21 cellular contexts compared by ENCODE assay signal in the genomic region with DNA sequence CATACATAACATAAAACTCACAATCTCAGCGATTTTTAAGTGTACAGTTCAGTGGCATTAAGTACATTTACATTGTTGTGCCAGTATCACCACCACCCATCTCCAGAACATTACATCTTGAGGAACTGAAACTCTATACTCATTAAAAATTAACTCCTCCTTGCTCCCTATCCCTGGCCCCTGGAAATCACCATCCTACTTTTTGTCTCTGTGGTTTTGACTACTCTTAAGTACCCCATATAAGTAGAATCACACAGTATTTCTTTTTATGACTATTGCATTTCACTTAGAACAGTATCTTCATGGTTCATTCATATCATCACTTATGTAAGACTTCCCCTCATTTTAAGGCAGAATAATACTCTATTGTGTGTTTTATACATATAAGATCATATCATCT.
DNase-seq lines count a peak whose midpoint lies in the region; ATAC-seq, FAIRE-seq and TF ChIP-seq lines count a peak whose summit lies in the region.
"Had no signal": no experiment of that assay in that cellular context is flagged by ENCODE, and none has a peak within 500 bp of the region (broad histone marks: within the 10 kb centered on the region; RNA-seq: fewer than 3 reads in every experiment).

No MANE protein-coding gene starts in this region.

- DNase-seq in glomerular visceral epithelial cell (ENCODE audit: extremely low spot score), result no peak
- no peak for DNase-seq in H54 (ENCODE audit: insufficient read length, low spot score)
- no peak for DNase-seq in erythroblast (lab: John Stamatoyannopoulos, UW)
- DNase-seq: activated CD4-positive, alpha-beta T cell treated with anti-CD3 and anti-CD28 coated beads for 36 hours; foreskin fibroblast; H9; hypothalamus; IMR-90; islet precursor cell; mucosa of descending colon; NCI-H774; OCI-M1; SHP77; testis had no signal

- ATAC-seq in GM18511 (IDR thresholded peaks at IDR 0.05; ENCODE audit: unreplicated experiment) (peak; percentile 82), GM19395 (IDR thresholded peaks at IDR 0.05; ENCODE audit: unreplicated experiment) (peak; percentile 55), HG02798 (IDR thresholded peaks at IDR 0.05; ENCODE audit: poor library complexity, unreplicated experiment) (peak; percentile 68), HG03460 (IDR thresholded peaks at IDR 0.05; ENCODE audit: unreplicated experiment) (peak; percentile 78), GM21737 (IDR thresholded peaks at IDR 0.05; ENCODE audit: unreplicated experiment) (no peak)
- ATAC-seq: activated CD4-positive, alpha-beta T cell treated with anti-CD3 and anti-CD28 coated beads for 36 hours; mucosa of descending colon; stimulated activated memory B cell treated with anti-CD40 and anti-IgM and Interleukin-4, amounts not matched to agents 10 μg/mL and 1 μg/mL and 100 μg/mL, for 72 hours had no signal

- FAIRE-seq in H54 (lab: Jason Lieb, UNC), result no peak
- FAIRE-seq: G401.6 had no signal

- TF ChIP-seq POLR2A in H54 (IDR thresholded peaks at IDR 0.05; ENCODE audit: low read depth, low read length), result no peak
- no peak for TF ChIP-seq POLR2A in erythroblast (IDR thresholded peaks at IDR 0.05; ENCODE audit: low read length)
